15 cellular contexts compared by ENCODE assay signal in genomic region chr6:166675736-166676135, GRCh38.
"Had no signal": no experiment of that assay in that cellular context is flagged by ENCODE, and none has a peak within 500 bp of the region (broad histone marks: within the 10 kb centered on the region; RNA-seq: fewer than 3 reads in every experiment).

No MANE protein-coding gene starts in this region.

- DNase-seq: activated CD4-positive, alpha-beta memory T cell treated with anti-CD3 and anti-CD28 coated beads, Interleukin-2, amount 10 ng/mL, durations not matched to agents 7 days and 5 days; activated CD4-positive, alpha-beta T cell treated with anti-CD3 and anti-CD28 coated beads for 36 hours; activated naive CD4-positive, alpha-beta T cell treated with anti-CD3 and anti-CD28 coated beads, Interleukin-2, amount 10 ng/mL, durations not matched to agents 7 days and 5 days; activated T-cell treated with anti-CD3 and anti-CD28 coated beads, Interleukin-2, amount 50 U/mL, for 24 hours; caudate nucleus; stimulated activated CD4-positive, alpha-beta T cell treated with anti-CD3 and anti-CD28 coated beads, Interleukin-1b, Interleukin-23, amount 100 ng/mL, for 48 hours; stimulated activated naive CD8-positive, alpha-beta T cell treated with anti-CD3 and anti-CD28 coated beads, Interleukin-15, amount 100 ng/mL, for 72 hours; T-helper 9 cell; testis; upper lobe of right lung; WERI-Rb-1 had no signal

- FAIRE-seq: colon, keratinocyte had no signal

- H3K36me3 ChIP-seq: upper lobe of right lung, WERI-Rb-1 had no signal

- H3K27me3 ChIP-seq: testis, upper lobe of right lung had no signal

- H3K4me1 ChIP-seq: testis, upper lobe of right lung had no signal

- ATAC-seq: activated CD4-positive, alpha-beta T cell treated with anti-CD3 and anti-CD28 coated beads for 36 hours; esophagus mucosa; stimulated activated naive CD8-positive, alpha-beta T cell treated with anti-CD3 and anti-CD28 coated beads, Interleukin-15, amount 100 ng/mL, for 72 hours; upper lobe of right lung had no signal

- H3K27ac ChIP-seq: parathyroid adenoma, testis, upper lobe of right lung, WERI-Rb-1 had no signal

- H3K9me3 ChIP-seq: testis, upper lobe of right lung had no signal

- H3K4me3 ChIP-seq: testis, upper lobe of right lung had no signal
